9 cellular contexts compared by ENCODE assay signal in genomic region chr11:36488096-36488495, GRCh38. TPM values are rescaled to one million over a fixed set of nuclear protein-coding genes. Genes with fewer than 3 reads are reported as not detected.
A peak's percentile ranks its signal among the peaks of the same experiment; 100 is the strongest.
DNase-seq lines count a peak whose midpoint lies in the region; ATAC-seq and TF ChIP-seq lines count a peak whose summit lies in the region.
"Had no signal": no experiment of that assay in that cellular context is flagged by ENCODE, and none has a peak within 500 bp of the region (broad histone marks: within the 10 kb centered on the region; RNA-seq: fewer than 3 reads in every experiment).

No MANE protein-coding gene starts in this region.

- no peak overlapping the region for H3K4me3 Mint-ChIP-seq in activated naive CD8-positive, alpha-beta T cell treated with anti-CD3 and anti-CD28 coated beads, Interleukin-2, amount 50 U/mL, for 24 hours
- no peak overlapping the region for H3K4me3 Mint-ChIP-seq in glutamatergic neuron (ENCODE audit: unreplicated experiment)

- peaks cover 53% of the 10 kb centered on the region for H3K36me3 Mint-ChIP-seq in activated naive CD8-positive, alpha-beta T cell treated with anti-CD3 and anti-CD28 coated beads, Interleukin-2, amount 50 U/mL, for 24 hours (ENCODE audit: low read depth)
- H3K36me3 Mint-ChIP-seq in glutamatergic neuron (ENCODE audit: unreplicated experiment), result no peaks in the 10 kb centered on the region

- peaks cover 29% of the 10 kb centered on the region for H3K4me1 Mint-ChIP-seq in activated naive CD8-positive, alpha-beta T cell treated with anti-CD3 and anti-CD28 coated beads, Interleukin-2, amount 50 U/mL, for 24 hours
- H3K4me1 Mint-ChIP-seq in glutamatergic neuron (ENCODE audit: low read depth, unreplicated experiment), result peaks cover 9% of the 10 kb centered on the region

- TF ChIP-seq POLR2A in heart left ventricle (IDR thresholded peaks at IDR 0.05), result no peak
- no peak for TF ChIP-seq POLR2A in stomach (IDR thresholded peaks at IDR 0.05)

- peak overlapping the region in 10 of 12 donors; percentile 23 to 81 (median 44) for H3K27ac ChIP-seq in heart left ventricle
- H3K27ac ChIP-seq in stomach, result peak overlapping the region in 3 of 5 donors; percentile 17 to 52 (median 51)

- ATAC-seq in heart left ventricle (no peak), Right ventricle myocardium inferior (no peak), HG02884 (IDR thresholded peaks at IDR 0.05; ENCODE audit: unreplicated experiment) (peak; percentile 72)
- ATAC-seq in activated naive CD8-positive, alpha-beta T cell treated with anti-CD3 and anti-CD28 coated beads, Interleukin-2, amount 50 U/mL, for 24 hours, result peak; percentile 10

- peak overlapping the region; percentile 59 for H3K27ac Mint-ChIP-seq in activated naive CD8-positive, alpha-beta T cell treated with anti-CD3 and anti-CD28 coated beads, Interleukin-2, amount 50 U/mL, for 24 hours
- no peak overlapping the region for H3K27ac Mint-ChIP-seq in glutamatergic neuron (ENCODE audit: unreplicated experiment)

- WGBS in heart left ventricle, 4 donors, result 51 to 67% (median 59%) methylated on average over 5 of the region's 5 CpGs
- WGBS in stomach, 5 donors, result 59 to 77% (median 73%) methylated on average over 5 of the region's 5 CpGs

- H3K27me3 ChIP-seq in heart left ventricle (no peaks in the 10 kb centered on the region), stomach (no peaks in the 10 kb centered on the region)

- DNase-seq in heart left ventricle, result no peak
- DNase-seq in Right ventricle myocardium inferior (ENCODE audit: missing footprints), result no peak
- DNase-seq in activated naive CD8-positive, alpha-beta T cell treated with anti-CD3 and anti-CD28 coated beads, Interleukin-2, amount 50 U/mL, for 24 hours, result no peak
- DNase-seq in stomach, result no peak
- no peak for DNase-seq in NCI-H187 (lab: John Stamatoyannopoulos, UW)
- no peak for DNase-seq in foreskin fibroblast
- no peak for DNase-seq in glutamatergic neuron
- DNase-seq: activated CD4-positive, CD25-positive, alpha-beta regulatory T cell treated with anti-CD3 and anti-CD28 coated beads, Interleukin-2, amount 50 U/mL, for 72 hours had no signal

- intact Hi-C loops in heart left ventricle (cut with DNase I), result no loop called here
- intact Hi-C loops in Right ventricle myocardium inferior (cut with DNase I), result no loop called here
- intact Hi-C loops in stomach (cut with DNase I; ENCODE audit: low total_unique reads), result no loop called here

- H3K36me3 ChIP-seq in heart left ventricle (peaks cover 0 to 94% (median 84%) of the 10 kb centered on the region in 9 donors), stomach (peaks cover 30 to 99% (median 91%) of the 10 kb centered on the region in 4 donors)

- H3K4me3 ChIP-seq in heart left ventricle (no peak overlapping the region), stomach (no peak overlapping the region), foreskin fibroblast (ENCODE audit: low read depth in 1 of 2, low read length in 2 of 2) (no peak overlapping the region)

- H3K9me3 Mint-ChIP-seq in activated naive CD8-positive, alpha-beta T cell treated with anti-CD3 and anti-CD28 coated beads, Interleukin-2, amount 50 U/mL, for 24 hours, result peaks cover 2% of the 10 kb centered on the region
- H3K9me3 Mint-ChIP-seq in glutamatergic neuron (ENCODE audit: unreplicated experiment), result no peaks in the 10 kb centered on the region

- H3K4me1 ChIP-seq in heart left ventricle (peaks cover 0 to 32% (median 15%) of the 10 kb centered on the region in 12 donors), stomach (peaks cover 0 to 14% (median 0%) of the 10 kb centered on the region in 4 donors)

- H3K27me3 Mint-ChIP-seq in activated naive CD8-positive, alpha-beta T cell treated with anti-CD3 and anti-CD28 coated beads, Interleukin-2, amount 50 U/mL, for 24 hours, result no peaks in the 10 kb centered on the region
- no peaks in the 10 kb centered on the region for H3K27me3 Mint-ChIP-seq in glutamatergic neuron (ENCODE audit: unreplicated experiment)

- no peak for TF ChIP-seq EP300 in stomach (IDR thresholded peaks at IDR 0.05)

- H3K9me3 ChIP-seq in heart left ventricle (no peaks in the 10 kb centered on the region), stomach (no peaks in the 10 kb centered on the region)

- TF ChIP-seq CTCF in heart left ventricle (IDR thresholded peaks at IDR 0.05) (no peak), stomach (IDR thresholded peaks at IDR 0.05) (no peak), foreskin fibroblast (IDR thresholded peaks at IDR 0.05; ENCODE audit: low read depth, low read length) (no peak), glutamatergic neuron (IDR thresholded peaks at IDR 0.05; ENCODE audit: partially characterized antibody, unreplicated experiment) (no peak)

RNA-seq across cellular contexts. Expression of gene TRAF6, which starts 22.0 kb away (rescaled TPM):
- total RNA-seq in heart left ventricle (10 to 100 TPM; 10.1 to 17.4 (median 15.1) TPM), Right ventricle myocardium inferior (12.1 TPM), stomach (10 to 100 TPM in 3 of 5 donors, 1 to 10 TPM in 2; 1.2 to 19.2 (median 11.4) TPM), glutamatergic neuron (ENCODE audit: unreplicated experiment) (12.3 TPM)
- polyA plus RNA-seq in heart left ventricle (1 to 10 TPM; 2.7 to 6.6 TPM), stomach (1 to 10 TPM; 2.2 to 3.8 (median 2.3) TPM)

Comparison
In these comparisons a context has a peak if more than half of its experiments do, and no peak if none do; other contexts are left out.
1. ATAC-seq: peak in HG02884 (single experiment) and activated naive CD8-positive, alpha-beta T cell treated with anti-CD3 and anti-CD28 coated beads, Interleukin-2, amount 50 U/mL, for 24 hours (single experiment); none in heart left ventricle (0 of 4) and Right ventricle myocardium inferior (single experiment).